In the genomic region with DNA sequence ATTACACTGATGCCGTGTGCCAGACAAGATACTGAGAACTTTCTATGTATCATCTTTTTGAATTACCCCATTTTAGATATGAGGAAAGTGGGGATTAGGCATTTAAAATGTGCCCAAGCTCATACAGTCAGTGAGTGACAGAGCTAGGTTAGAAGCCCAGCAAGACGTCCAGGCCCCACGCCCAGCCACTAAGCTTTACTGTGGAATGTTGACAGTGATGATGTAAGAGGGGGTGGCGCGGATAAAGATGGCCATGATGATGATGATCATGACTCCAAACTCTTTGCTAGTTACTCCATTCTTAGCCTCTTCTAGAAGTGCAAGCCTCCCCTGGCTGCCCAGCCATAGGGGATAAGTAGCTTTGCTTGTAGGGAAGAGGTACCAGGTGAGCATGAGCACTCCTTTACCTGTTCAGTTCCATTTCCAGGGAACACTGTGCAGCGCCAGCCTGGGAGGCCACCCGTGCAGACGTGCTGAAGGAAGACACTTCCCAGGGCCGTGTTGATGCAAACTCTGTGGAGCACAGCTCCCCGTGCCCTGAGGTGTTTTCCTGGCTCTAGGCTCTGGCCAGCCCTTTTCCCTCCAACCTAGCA, we compare ENCODE assay signal across 11 cellular contexts.
"Had no signal": no experiment of that assay in that cellular context is flagged by ENCODE, and none has a peak within 500 bp of the region (broad histone marks: within the 10 kb centered on the region; RNA-seq: fewer than 3 reads in every experiment).

No MANE protein-coding gene starts in this region.

- H3K27ac Mint-ChIP-seq: activated naive CD4-positive, alpha-beta T cell treated with anti-CD3 and anti-CD28 coated beads, Interleukin-2, amount 10 ng/mL, durations not matched to agents 7 days and 5 days; activated T-helper 2 cell treated with anti-CD3 and anti-CD28 coated beads, Interferon-gamma antibody, Interleukin-2, Interleukin-4, amounts not matched to agents 10 μg/mL and 5 μg/mL and 100 μg/mL, durations not matched to agents 14 hours and 24 hours and 36 hours had no signal

- H3K4me3 ChIP-seq: esophagus muscularis mucosa, psoas muscle, suprapubic skin, upper lobe of left lung had no signal

- H3K4me1 ChIP-seq: esophagus muscularis mucosa had no signal

- H3K36me3 ChIP-seq: esophagus muscularis mucosa, suprapubic skin, upper lobe of left lung had no signal

- DNase-seq: activated CD4-positive, CD25-positive, alpha-beta regulatory T cell treated with anti-CD3 and anti-CD28 coated beads, Interleukin-2, amount 50 U/mL, for 72 hours; activated naive CD4-positive, alpha-beta T cell treated with anti-CD3 and anti-CD28 coated beads, Interleukin-2, amount 10 ng/mL, durations not matched to agents 7 days and 5 days; activated T-cell treated with anti-CD3 and anti-CD28 coated beads, Interleukin-2, amount 50 U/mL, for 1 hour; hypothalamus; stimulated activated naive CD8-positive, alpha-beta T cell treated with anti-CD3 and anti-CD28 coated beads, Interleukin-15, Interleukin-2, amounts not matched to agents 100 U/mL and 50 U/mL, for 24 hours; T1000 had no signal

- H3K9me3 Mint-ChIP-seq: activated naive CD4-positive, alpha-beta T cell treated with anti-CD3 and anti-CD28 coated beads, Interleukin-2, amount 10 ng/mL, durations not matched to agents 7 days and 5 days; activated T-helper 2 cell treated with anti-CD3 and anti-CD28 coated beads, Interferon-gamma antibody, Interleukin-2, Interleukin-4, amounts not matched to agents 10 μg/mL and 5 μg/mL and 100 μg/mL, durations not matched to agents 14 hours and 24 hours and 36 hours had no signal

- H3K4me1 Mint-ChIP-seq: activated naive CD4-positive, alpha-beta T cell treated with anti-CD3 and anti-CD28 coated beads, Interleukin-2, amount 10 ng/mL, durations not matched to agents 7 days and 5 days had no signal

- H3K4me3 Mint-ChIP-seq: activated naive CD4-positive, alpha-beta T cell treated with anti-CD3 and anti-CD28 coated beads, Interleukin-2, amount 10 ng/mL, durations not matched to agents 7 days and 5 days had no signal

- H3K36me3 Mint-ChIP-seq: activated naive CD4-positive, alpha-beta T cell treated with anti-CD3 and anti-CD28 coated beads, Interleukin-2, amount 10 ng/mL, durations not matched to agents 7 days and 5 days had no signal

- H3K27me3 ChIP-seq: esophagus muscularis mucosa, suprapubic skin, upper lobe of left lung had no signal

- H3K9me3 ChIP-seq: esophagus muscularis mucosa, psoas muscle, suprapubic skin, upper lobe of left lung had no signal

- H3K27ac ChIP-seq: esophagus muscularis mucosa, suprapubic skin had no signal

- ATAC-seq: stimulated activated naive CD8-positive, alpha-beta T cell treated with anti-CD3 and anti-CD28 coated beads, Interleukin-15, Interleukin-2, amounts not matched to agents 100 U/mL and 50 U/mL, for 24 hours had no signal
